ENCODE assay signal across 1 cellular context in the genomic region with DNA sequence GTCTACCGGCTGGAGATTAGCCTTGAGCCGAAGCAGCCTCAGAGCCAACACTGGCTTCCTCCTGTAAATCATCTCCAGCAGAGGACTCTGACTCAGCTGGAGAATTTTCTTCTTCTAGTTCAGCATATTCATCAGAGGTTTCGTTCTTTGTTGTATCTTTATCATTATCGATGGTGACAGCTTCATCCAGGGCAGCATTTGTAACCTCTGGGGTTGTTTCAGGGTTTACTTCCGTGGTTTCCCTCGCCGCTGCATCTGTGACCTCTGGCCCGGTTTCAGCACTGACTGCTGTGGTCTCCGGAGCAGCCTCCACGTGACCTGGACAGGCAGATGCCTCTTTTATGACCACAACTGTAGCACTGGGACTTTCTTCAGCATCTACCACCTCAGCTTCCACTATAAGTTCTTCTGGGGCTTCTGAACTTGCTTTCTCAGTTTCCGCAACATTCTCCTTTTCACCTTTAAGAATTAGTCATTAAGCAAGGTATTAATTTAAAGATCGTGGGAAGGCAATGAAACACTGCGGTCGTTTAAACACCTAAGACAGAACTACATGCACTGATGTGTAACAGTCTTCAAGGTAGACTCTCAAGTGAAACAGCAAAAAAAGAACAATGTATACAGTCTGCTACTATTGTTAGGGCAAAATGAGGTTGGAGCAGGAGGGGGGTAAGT.
TF ChIP-seq lines count a peak whose summit lies in the region.

No MANE protein-coding gene starts in this region.

TF ChIP-seq in SK-N-SH, 30 proteins besides CTCF, POLR2A, EP300 and RAD21 (continued from another document):
- TF ChIP-seq, protein P1, sequence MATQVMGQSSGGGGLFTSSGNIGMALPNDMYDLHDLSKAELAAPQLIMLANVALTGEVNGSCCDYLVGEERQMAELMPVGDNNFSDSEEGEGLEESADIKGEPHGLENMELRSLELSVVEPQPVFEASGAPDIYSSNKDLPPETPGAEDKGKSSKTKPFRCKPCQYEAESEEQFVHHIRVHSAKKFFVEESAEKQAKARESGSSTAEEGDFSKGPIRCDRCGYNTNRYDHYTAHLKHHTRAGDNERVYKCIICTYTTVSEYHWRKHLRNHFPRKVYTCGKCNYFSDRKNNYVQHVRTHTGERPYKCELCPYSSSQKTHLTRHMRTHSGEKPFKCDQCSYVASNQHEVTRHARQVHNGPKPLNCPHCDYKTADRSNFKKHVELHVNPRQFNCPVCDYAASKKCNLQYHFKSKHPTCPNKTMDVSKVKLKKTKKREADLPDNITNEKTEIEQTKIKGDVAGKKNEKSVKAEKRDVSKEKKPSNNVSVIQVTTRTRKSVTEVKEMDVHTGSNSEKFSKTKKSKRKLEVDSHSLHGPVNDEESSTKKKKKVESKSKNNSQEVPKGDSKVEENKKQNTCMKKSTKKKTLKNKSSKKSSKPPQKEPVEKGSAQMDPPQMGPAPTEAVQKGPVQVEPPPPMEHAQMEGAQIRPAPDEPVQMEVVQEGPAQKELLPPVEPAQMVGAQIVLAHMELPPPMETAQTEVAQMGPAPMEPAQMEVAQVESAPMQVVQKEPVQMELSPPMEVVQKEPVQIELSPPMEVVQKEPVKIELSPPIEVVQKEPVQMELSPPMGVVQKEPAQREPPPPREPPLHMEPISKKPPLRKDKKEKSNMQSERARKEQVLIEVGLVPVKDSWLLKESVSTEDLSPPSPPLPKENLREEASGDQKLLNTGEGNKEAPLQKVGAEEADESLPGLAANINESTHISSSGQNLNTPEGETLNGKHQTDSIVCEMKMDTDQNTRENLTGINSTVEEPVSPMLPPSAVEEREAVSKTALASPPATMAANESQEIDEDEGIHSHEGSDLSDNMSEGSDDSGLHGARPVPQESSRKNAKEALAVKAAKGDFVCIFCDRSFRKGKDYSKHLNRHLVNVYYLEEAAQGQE (IDR thresholded peaks at IDR 0.05; ENCODE audit: low read depth, low read length) = no peak
- TF ChIP-seq, protein P2, sequence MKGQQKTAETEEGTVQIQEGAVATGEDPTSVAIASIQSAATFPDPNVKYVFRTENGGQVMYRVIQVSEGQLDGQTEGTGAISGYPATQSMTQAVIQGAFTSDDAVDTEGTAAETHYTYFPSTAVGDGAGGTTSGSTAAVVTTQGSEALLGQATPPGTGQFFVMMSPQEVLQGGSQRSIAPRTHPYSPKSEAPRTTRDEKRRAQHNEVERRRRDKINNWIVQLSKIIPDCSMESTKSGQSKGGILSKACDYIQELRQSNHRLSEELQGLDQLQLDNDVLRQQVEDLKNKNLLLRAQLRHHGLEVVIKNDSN (IDR thresholded peaks at IDR 0.05; ENCODE audit: borderline replicate concordance, low read depth) = peak; percentile 94
- TF ChIP-seq SMC3 (IDR thresholded peaks at IDR 0.05; ENCODE audit: low read depth, low read length) (no peak), GABPA (IDR thresholded peaks at IDR 0.05; ENCODE audit: low read depth) (peak; percentile 49), FOXJ3 (CRISPR knock-in tag; IDR thresholded peaks at IDR 0.05) (no peak), RFX5 (IDR thresholded peaks at IDR 0.05; ENCODE audit: low read length) (no peak), NRF1 (IDR thresholded peaks at IDR 0.05; ENCODE audit: low read depth, low read length) (no peak), GATA2 (CRISPR knock-in tag; IDR thresholded peaks at IDR 0.05) (no peak), TCF12 (IDR thresholded peaks at IDR 0.05) (peak; percentile 76), TAF1 (IDR thresholded peaks at IDR 0.05; ENCODE audit: borderline replicate concordance, low read depth, low read length) (no peak), FOSL2 (IDR thresholded peaks at IDR 0.05; ENCODE audit: borderline replicate concordance, low read depth) (peak; percentile 63; the same call in 1 of the 2 replicates), FOXM1 (IDR thresholded peaks at IDR 0.05; ENCODE audit: low read depth) (0 out of 2 replicates have a peak, but pooled peaks have one; percentile 15), SIN3A (IDR thresholded peaks at IDR 0.05; ENCODE audit: borderline replicate concordance, low read depth, low read length) (peak; percentile 81), TEAD4 (IDR thresholded peaks at IDR 0.05; ENCODE audit: borderline replicate concordance, insufficient read depth) (peak; percentile 53; the same call in 1 of the 2 replicates), RCOR1 (IDR thresholded peaks at IDR 0.05; ENCODE audit: low read length) (no peak), ELF1 (IDR thresholded peaks at IDR 0.05) (peak; percentile 42; the same call in 1 of the 2 replicates), MEF2A (IDR thresholded peaks at IDR 0.05; ENCODE audit: borderline replicate concordance, low read depth) (no peak), MXI1 (IDR thresholded peaks at IDR 0.05; ENCODE audit: low read depth, low read length) (peak; percentile 24; the same call in 1 of the 2 replicates), JUND (IDR thresholded peaks at IDR 0.05) (peak; percentile 52; the same call in 1 of the 2 replicates), YY1 (IDR thresholded peaks at IDR 0.05; ENCODE audit: low read depth) (no peak), RXRA (IDR thresholded peaks at IDR 0.05; ENCODE audit: borderline replicate concordance, low read depth) (peak; percentile 91), CHD2 (IDR thresholded peaks at IDR 0.05; ENCODE audit: low read length, partially characterized antibody) (no peak), EZH2phosphoT487 (IDR thresholded peaks at IDR 0.05; ENCODE audit: borderline replicate concordance, low read depth) (no peak)
- TF ChIP-seq, protein P3, sequence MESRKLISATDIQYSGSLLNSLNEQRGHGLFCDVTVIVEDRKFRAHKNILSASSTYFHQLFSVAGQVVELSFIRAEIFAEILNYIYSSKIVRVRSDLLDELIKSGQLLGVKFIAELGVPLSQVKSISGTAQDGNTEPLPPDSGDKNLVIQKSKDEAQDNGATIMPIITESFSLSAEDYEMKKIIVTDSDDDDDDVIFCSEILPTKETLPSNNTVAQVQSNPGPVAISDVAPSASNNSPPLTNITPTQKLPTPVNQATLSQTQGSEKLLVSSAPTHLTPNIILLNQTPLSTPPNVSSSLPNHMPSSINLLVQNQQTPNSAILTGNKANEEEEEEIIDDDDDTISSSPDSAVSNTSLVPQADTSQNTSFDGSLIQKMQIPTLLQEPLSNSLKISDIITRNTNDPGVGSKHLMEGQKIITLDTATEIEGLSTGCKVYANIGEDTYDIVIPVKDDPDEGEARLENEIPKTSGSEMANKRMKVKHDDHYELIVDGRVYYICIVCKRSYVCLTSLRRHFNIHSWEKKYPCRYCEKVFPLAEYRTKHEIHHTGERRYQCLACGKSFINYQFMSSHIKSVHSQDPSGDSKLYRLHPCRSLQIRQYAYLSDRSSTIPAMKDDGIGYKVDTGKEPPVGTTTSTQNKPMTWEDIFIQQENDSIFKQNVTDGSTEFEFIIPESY (IDR thresholded peaks at IDR 0.05; ENCODE audit: borderline replicate concordance, low read depth) = no peak
- TF ChIP-seq, protein P4, sequence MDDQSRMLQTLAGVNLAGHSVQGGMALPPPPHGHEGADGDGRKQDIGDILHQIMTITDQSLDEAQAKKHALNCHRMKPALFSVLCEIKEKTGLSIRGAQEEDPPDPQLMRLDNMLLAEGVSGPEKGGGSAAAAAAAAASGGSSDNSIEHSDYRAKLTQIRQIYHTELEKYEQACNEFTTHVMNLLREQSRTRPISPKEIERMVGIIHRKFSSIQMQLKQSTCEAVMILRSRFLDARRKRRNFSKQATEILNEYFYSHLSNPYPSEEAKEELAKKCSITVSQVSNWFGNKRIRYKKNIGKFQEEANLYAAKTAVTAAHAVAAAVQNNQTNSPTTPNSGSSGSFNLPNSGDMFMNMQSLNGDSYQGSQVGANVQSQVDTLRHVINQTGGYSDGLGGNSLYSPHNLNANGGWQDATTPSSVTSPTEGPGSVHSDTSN (IDR thresholded peaks at IDR 0.05) = peak; percentile 84
- TF ChIP-seq, protein P5, sequence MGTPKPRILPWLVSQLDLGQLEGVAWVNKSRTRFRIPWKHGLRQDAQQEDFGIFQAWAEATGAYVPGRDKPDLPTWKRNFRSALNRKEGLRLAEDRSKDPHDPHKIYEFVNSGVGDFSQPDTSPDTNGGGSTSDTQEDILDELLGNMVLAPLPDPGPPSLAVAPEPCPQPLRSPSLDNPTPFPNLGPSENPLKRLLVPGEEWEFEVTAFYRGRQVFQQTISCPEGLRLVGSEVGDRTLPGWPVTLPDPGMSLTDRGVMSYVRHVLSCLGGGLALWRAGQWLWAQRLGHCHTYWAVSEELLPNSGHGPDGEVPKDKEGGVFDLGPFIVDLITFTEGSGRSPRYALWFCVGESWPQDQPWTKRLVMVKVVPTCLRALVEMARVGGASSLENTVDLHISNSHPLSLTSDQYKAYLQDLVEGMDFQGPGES (IDR thresholded peaks at IDR 0.05; ENCODE audit: low read depth, low read length) = no peak
- TF ChIP-seq, protein P6, sequence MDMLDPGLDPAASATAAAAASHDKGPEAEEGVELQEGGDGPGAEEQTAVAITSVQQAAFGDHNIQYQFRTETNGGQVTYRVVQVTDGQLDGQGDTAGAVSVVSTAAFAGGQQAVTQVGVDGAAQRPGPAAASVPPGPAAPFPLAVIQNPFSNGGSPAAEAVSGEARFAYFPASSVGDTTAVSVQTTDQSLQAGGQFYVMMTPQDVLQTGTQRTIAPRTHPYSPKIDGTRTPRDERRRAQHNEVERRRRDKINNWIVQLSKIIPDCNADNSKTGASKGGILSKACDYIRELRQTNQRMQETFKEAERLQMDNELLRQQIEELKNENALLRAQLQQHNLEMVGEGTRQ (IDR thresholded peaks at IDR 0.05; ENCODE audit: borderline replicate concordance, low read depth, low read length) = peak; percentile 65
- TF ChIP-seq, protein P7, sequence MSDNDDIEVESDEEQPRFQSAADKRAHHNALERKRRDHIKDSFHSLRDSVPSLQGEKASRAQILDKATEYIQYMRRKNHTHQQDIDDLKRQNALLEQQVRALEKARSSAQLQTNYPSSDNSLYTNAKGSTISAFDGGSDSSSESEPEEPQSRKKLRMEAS (IDR thresholded peaks at IDR 0.05; ENCODE audit: low read depth) = peak; percentile 85
